9 cellular contexts compared by ENCODE assay signal in genomic region chr20:38892091-38892981, GRCh38. TPM values are rescaled to one million over a fixed set of nuclear protein-coding genes. Genes with fewer than 3 reads are reported as not detected.
DNase-seq lines count a peak whose midpoint lies in the region; ATAC-seq and TF ChIP-seq lines count a peak whose summit lies in the region.
"Had no signal": no experiment of that assay in that cellular context is flagged by ENCODE, and none has a peak within 500 bp of the region (broad histone marks: within the 10 kb centered on the region; RNA-seq: fewer than 3 reads in every experiment).

No MANE protein-coding gene starts in this region.

- peaks cover 3% of the 10 kb centered on the region for H3K36me3 ChIP-seq in CD8-positive, alpha-beta memory T cell (ENCODE audit: insufficient read depth, low read length)
- no peaks in the 10 kb centered on the region for H3K36me3 ChIP-seq in ovary
- H3K36me3 ChIP-seq: tibial nerve had no signal

- peaks cover 0 to 62% (median 4%) of the 10 kb centered on the region in 3 donors for H3K36me3 Mint-ChIP-seq in CD8-positive, alpha-beta memory T cell
- peaks cover 29% of the 10 kb centered on the region for H3K36me3 Mint-ChIP-seq in activated T-helper 1 cell treated with anti-CD3 and anti-CD28 coated beads, Interleukin-12 subunit alpha, Interleukin-12 subunit beta, Interleukin-2, Interleukin-4 antibody, amounts not matched to agents 30 ng/mL and 10 ng/mL and 1 ng/mL, durations not matched to agents 14 hours and 24 hours and 36 hours (ENCODE audit: low read depth)

- H3K27me3 Mint-ChIP-seq in CD8-positive, alpha-beta memory T cell = no peaks in the 10 kb centered on the region
- H3K27me3 Mint-ChIP-seq in activated T-helper 1 cell treated with anti-CD3 and anti-CD28 coated beads, Interleukin-12 subunit alpha, Interleukin-12 subunit beta, Interleukin-2, Interleukin-4 antibody, amounts not matched to agents 30 ng/mL and 10 ng/mL and 1 ng/mL, durations not matched to agents 14 hours and 24 hours and 36 hours (ENCODE audit: insufficient read depth) = no peaks in the 10 kb centered on the region

- H3K27me3 ChIP-seq in CD8-positive, alpha-beta memory T cell (ENCODE audit: insufficient read depth, low read length, poor library complexity, severe bottlenecking) = no peaks in the 10 kb centered on the region
- H3K27me3 ChIP-seq in ovary = no peaks in the 10 kb centered on the region

- DNase-seq in CD8-positive, alpha-beta memory T cell = no peak
- DNase-seq in activated T-helper 1 cell treated with anti-CD3 and anti-CD28 coated beads, Interleukin-12 subunit alpha, Interleukin-12 subunit beta, Interleukin-2, Interleukin-4 antibody, amounts not matched to agents 30 ng/mL and 10 ng/mL and 1 ng/mL, durations not matched to agents 14 hours and 24 hours and 36 hours (ENCODE audit: low spot score) = no peak
- no peak for DNase-seq in anterior cingulate cortex (lab: John Stamatoyannopoulos, UW)
- no peak for DNase-seq in Right ventricle myocardium superior
- no peak for DNase-seq in ovary
- no peak for DNase-seq in DMS79 (lab: John Stamatoyannopoulos, UW)

- no peak for TF ChIP-seq POLR2A in ovary (IDR thresholded peaks at IDR 0.05)

- H3K4me1 Mint-ChIP-seq in CD8-positive, alpha-beta memory T cell = peaks cover 33 to 74% (median 44%) of the 10 kb centered on the region in 3 donors
- H3K4me1 Mint-ChIP-seq in activated T-helper 1 cell treated with anti-CD3 and anti-CD28 coated beads, Interleukin-12 subunit alpha, Interleukin-12 subunit beta, Interleukin-2, Interleukin-4 antibody, amounts not matched to agents 30 ng/mL and 10 ng/mL and 1 ng/mL, durations not matched to agents 14 hours and 24 hours and 36 hours (ENCODE audit: low read depth) = peaks cover 58% of the 10 kb centered on the region

- peaks cover 14% of the 10 kb centered on the region for H3K4me1 ChIP-seq in CD8-positive, alpha-beta memory T cell (ENCODE audit: insufficient read depth, low read length)
- no peaks in the 10 kb centered on the region for H3K4me1 ChIP-seq in ovary (ENCODE audit: insufficient read depth)

- POLR2A ChIA-PET in CD8-positive, alpha-beta memory T cell (lab: Charles Lee) = interaction anchor here (0.5 to 3.0 kb wide), 9 partner anchors 9 to 87 kb away, joined by 3 to 32 read pairs (median 7); partner anchors contain the start of gene PPP1R16B

- peak; percentile 64 for ATAC-seq in GM19463 (IDR thresholded peaks at IDR 0.05; ENCODE audit: unreplicated experiment)
- ATAC-seq in HG03175 (IDR thresholded peaks at IDR 0.05; ENCODE audit: unreplicated experiment) = peak; percentile 47
- ATAC-seq in Right ventricle myocardium superior (ENCODE audit: poor library complexity) = no peak

- no peak overlapping the region for H3K4me3 ChIP-seq in CD8-positive, alpha-beta memory T cell (ENCODE audit: low read length)
- no peak overlapping the region for H3K4me3 ChIP-seq in ovary
- H3K4me3 ChIP-seq: tibial nerve had no signal

- no peaks in the 10 kb centered on the region for H3K9me3 ChIP-seq in CD8-positive, alpha-beta memory T cell (ENCODE audit: low read length)
- no peaks in the 10 kb centered on the region for H3K9me3 ChIP-seq in ovary
- H3K9me3 ChIP-seq: tibial nerve had no signal

- no peak for TF ChIP-seq EP300 in ovary (IDR thresholded peaks at IDR 0.05)

- H3K27ac ChIP-seq in CD8-positive, alpha-beta memory T cell (ENCODE audit: low read depth, low read length) = no peak overlapping the region
- H3K27ac ChIP-seq in ovary = no peak overlapping the region
- H3K27ac ChIP-seq: tibial nerve had no signal

- WGBS in ovary, 3 donors = 76 to 77% (median 76%) methylated on average over 11 of the region's 11 CpGs

- CTCF ChIA-PET in CD8-positive, alpha-beta memory T cell (lab: Charles Lee) = interaction anchor here (0.9 to 5.9 kb wide), 31 partner anchors 9 to 249 kb away, joined by 3 to 51 read pairs (median 5); partner anchors contain the start of gene PPP1R16B

- TF ChIP-seq CTCF in ovary (IDR thresholded peaks at IDR 0.05) = no peak

- H3K27ac Mint-ChIP-seq in CD8-positive, alpha-beta memory T cell = peak overlapping the region; percentile 93 to 99 (median 96)
- H3K27ac Mint-ChIP-seq in activated T-helper 1 cell treated with anti-CD3 and anti-CD28 coated beads, Interleukin-12 subunit alpha, Interleukin-12 subunit beta, Interleukin-2, Interleukin-4 antibody, amounts not matched to agents 30 ng/mL and 10 ng/mL and 1 ng/mL, durations not matched to agents 14 hours and 24 hours and 36 hours = peak overlapping the region; percentile 91

- intact Hi-C loops in activated T-helper 1 cell treated with anti-CD3 and anti-CD28 coated beads, Interleukin-12 subunit alpha, Interleukin-12 subunit beta, Interleukin-2, Interleukin-4 antibody, amounts not matched to agents 30 ng/mL and 10 ng/mL and 1 ng/mL, durations not matched to agents 14 hours and 24 hours and 36 hours (cut with micrococcal nuclease) = loop anchor here (2.0 to 5.0 kb wide), 4 partner anchors 18 to 60 kb away; no protein-coding TSS in a partner anchor
- intact Hi-C loops in Right ventricle myocardium superior (cut with DNase I) = loop anchor here (10.0 kb wide), 1 partner anchor 238 kb away; no protein-coding TSS in a partner anchor
- intact Hi-C loops in ovary (cut with DNase I) = loop anchor here in 2 of 4 donors (5.0 to 10.0 kb wide), 2 partner anchors 238 to 245 kb away; no protein-coding TSS in a partner anchor

- H3K9me3 Mint-ChIP-seq in CD8-positive, alpha-beta memory T cell = no peaks in the 10 kb centered on the region
- H3K9me3 Mint-ChIP-seq in activated T-helper 1 cell treated with anti-CD3 and anti-CD28 coated beads, Interleukin-12 subunit alpha, Interleukin-12 subunit beta, Interleukin-2, Interleukin-4 antibody, amounts not matched to agents 30 ng/mL and 10 ng/mL and 1 ng/mL, durations not matched to agents 14 hours and 24 hours and 36 hours = no peaks in the 10 kb centered on the region

- peak overlapping the region in 3 of 7 donors; percentile 2 to 83 (median 10) for H3K4me3 Mint-ChIP-seq in CD8-positive, alpha-beta memory T cell
- no peak overlapping the region for H3K4me3 Mint-ChIP-seq in activated T-helper 1 cell treated with anti-CD3 and anti-CD28 coated beads, Interleukin-12 subunit alpha, Interleukin-12 subunit beta, Interleukin-2, Interleukin-4 antibody, amounts not matched to agents 30 ng/mL and 10 ng/mL and 1 ng/mL, durations not matched to agents 14 hours and 24 hours and 36 hours

RNA-seq across cellular contexts. Expression of gene FAM83D, which starts 33.9 kb away (rescaled TPM):
- total RNA-seq in CD8-positive, alpha-beta memory T cell = 10 to 100 TPM; 11.9 to 13.2 TPM
- polyA plus RNA-seq in CD8-positive, alpha-beta memory T cell = 2.3 TPM
- 11.0 and 12.4 TPM in 2 replicates for total RNA-seq in activated T-helper 1 cell treated with anti-CD3 and anti-CD28 coated beads, Interleukin-12 subunit alpha, Interleukin-12 subunit beta, Interleukin-2, Interleukin-4 antibody, amounts not matched to agents 30 ng/mL and 10 ng/mL and 1 ng/mL, durations not matched to agents 14 hours and 24 hours and 36 hours
- total RNA-seq in Right ventricle myocardium superior (0.35 TPM), ovary (under 1 TPM in 6 of 7 donors, not detected in 1; 0.18 to 0.80 (median 0.56) TPM)
- polyA plus RNA-seq in ovary = 1 to 10 TPM in 1 of 2 donors, under 1 TPM in 1; 0.52 to 2.5 TPM
